1 cellular context compared by ENCODE assay signal in the genomic region with DNA sequence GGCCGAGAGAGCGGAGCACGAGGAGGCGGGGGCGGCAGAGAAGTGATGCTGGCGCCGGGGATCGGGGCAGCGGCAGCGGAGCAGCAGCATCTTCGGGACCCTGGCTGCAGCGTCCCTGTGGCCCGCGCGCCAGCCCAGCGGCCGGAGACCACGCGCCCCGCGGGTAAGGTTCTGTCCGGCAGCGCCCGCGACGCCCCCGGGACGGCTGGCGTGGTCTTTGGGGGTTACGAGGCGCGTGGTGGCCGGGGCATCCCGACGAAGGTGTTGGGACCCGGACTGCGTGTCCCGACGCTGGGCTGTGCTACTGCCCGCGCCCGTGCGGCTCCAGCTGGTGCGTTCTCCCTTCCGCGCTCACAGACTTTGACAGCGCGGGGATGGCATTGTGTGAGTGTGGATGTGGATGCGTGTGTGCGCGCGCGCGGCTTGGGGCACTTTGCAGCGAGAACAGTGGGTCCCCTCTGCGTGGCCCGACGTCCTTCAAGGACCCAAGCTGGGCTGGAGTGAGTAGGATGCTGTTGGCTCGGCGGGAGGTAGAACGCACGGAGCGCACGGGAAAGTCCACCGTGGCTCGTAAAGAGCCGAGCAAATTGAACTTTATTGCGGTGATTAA.
TF ChIP-seq lines count a peak whose summit lies in the region.

No MANE protein-coding gene starts in this region.

TF ChIP-seq in GM12878, 131 proteins besides CTCF, POLR2A, EP300 and RAD21 (continued from another document):
- TF ChIP-seq, protein P1, sequence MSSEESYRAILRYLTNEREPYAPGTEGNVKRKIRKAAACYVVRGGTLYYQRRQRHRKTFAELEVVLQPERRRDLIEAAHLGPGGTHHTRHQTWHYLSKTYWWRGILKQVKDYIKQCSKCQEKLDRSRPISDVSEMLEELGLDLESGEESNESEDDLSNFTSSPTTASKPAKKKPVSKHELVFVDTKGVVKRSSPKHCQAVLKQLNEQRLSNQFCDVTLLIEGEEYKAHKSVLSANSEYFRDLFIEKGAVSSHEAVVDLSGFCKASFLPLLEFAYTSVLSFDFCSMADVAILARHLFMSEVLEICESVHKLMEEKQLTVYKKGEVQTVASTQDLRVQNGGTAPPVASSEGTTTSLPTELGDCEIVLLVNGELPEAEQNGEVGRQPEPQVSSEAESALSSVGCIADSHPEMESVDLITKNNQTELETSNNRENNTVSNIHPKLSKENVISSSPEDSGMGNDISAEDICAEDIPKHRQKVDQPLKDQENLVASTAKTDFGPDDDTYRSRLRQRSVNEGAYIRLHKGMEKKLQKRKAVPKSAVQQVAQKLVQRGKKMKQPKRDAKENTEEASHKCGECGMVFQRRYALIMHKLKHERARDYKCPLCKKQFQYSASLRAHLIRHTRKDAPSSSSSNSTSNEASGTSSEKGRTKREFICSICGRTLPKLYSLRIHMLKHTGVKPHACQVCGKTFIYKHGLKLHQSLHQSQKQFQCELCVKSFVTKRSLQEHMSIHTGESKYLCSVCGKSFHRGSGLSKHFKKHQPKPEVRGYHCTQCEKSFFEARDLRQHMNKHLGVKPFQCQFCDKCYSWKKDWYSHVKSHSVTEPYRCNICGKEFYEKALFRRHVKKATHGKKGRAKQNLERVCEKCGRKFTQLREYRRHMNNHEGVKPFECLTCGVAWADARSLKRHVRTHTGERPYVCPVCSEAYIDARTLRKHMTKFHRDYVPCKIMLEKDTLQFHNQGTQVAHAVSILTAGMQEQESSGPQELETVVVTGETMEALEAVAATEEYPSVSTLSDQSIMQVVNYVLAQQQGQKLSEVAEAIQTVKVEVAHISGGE (CRISPR knock-in tag; IDR thresholded peaks at IDR 0.05), result no peak
- no peak for TF ChIP-seq SMARCA5 (IDR thresholded peaks at IDR 0.05)
- no peak for TF ChIP-seq RUNX3 (IDR thresholded peaks at IDR 0.05; ENCODE audit: low read length)
- no peak for TF ChIP-seq CBX3 (IDR thresholded peaks at IDR 0.05; ENCODE audit: borderline replicate concordance, low read depth)
- no peak for TF ChIP-seq YBX1 (IDR thresholded peaks at IDR 0.05)
- peak; percentile 87 for TF ChIP-seq SUZ12 (IDR thresholded peaks at IDR 0.05; ENCODE audit: unreplicated experiment)
- no peak for TF ChIP-seq PKNOX1 (IDR thresholded peaks at IDR 0.05)
- TF ChIP-seq MEF2B (IDR thresholded peaks at IDR 0.05; ENCODE audit: partially characterized antibody, poor library complexity, severe bottlenecking), result no peak
- TF ChIP-seq BMI1 (IDR thresholded peaks at IDR 0.05; ENCODE audit: borderline replicate concordance), result no peak
TF ChIP-seq in GM12878: peak in this region for 2.
